35 cellular contexts compared by ENCODE assay signal in the genomic region with DNA sequence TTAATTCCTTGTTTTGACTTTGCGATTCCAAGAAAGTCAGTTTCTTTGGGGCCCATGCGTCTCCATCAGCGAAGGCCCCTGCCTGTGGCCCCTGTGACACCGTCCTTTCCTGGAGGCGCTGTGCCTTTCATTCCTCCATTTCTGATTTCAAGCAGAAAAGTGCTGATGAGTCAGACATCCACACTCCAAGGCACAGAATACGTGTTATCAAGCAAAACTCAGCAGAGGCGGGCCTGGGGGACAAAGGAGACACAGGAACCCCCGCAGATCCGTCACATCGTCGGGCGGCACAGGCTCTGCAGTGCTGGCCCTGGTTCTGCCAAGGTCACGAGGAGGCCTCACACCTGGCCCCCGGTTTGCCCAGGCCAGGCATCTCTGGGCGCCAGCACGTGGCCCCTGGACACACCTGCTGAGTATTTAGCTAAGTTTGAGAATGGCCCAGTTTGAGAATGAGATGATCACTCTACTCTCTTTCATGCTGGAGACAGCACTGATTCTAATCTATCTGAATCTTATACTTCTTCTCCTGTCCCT. TPM values are rescaled to one million over a fixed set of nuclear protein-coding genes. Genes with fewer than 3 reads are reported as not detected.
DNase-seq lines count a peak whose midpoint lies in the region; ATAC-seq, FAIRE-seq and TF ChIP-seq lines count a peak whose summit lies in the region.
"Had no signal": no experiment of that assay in that cellular context is flagged by ENCODE, and none has a peak within 500 bp of the region (broad histone marks: within the 10 kb centered on the region; RNA-seq: fewer than 3 reads in every experiment).

No MANE protein-coding gene starts in this region.

- no peak for ATAC-seq in natural killer cell
- no peak for ATAC-seq in GM21367 (IDR thresholded peaks at IDR 0.05; ENCODE audit: unreplicated experiment)
- ATAC-seq: effector memory CD8-positive, alpha-beta T cell; left ventricle myocardium superior had no signal

- H3K4me3 ChIP-seq in left ventricle myocardium inferior = peak overlapping the region; percentile 43
- H3K4me3 ChIP-seq in H1 (ENCODE audit: extremely low read depth in 1 of 4, insufficient read depth in 2 of 4, low read depth in 3 of 4, low read length in 4 of 4) = peak overlapping the region in 1 of 4 experiments; percentile 60; a peak in 1 of 8 replicates
- no peak overlapping the region for H3K4me3 ChIP-seq in MG63
- H3K4me3 ChIP-seq: HAP-1, SJSA1, skin epidermis had no signal

- H3K4ac ChIP-seq in H1 (replicated peaks; ENCODE audit: insufficient read length, low read depth, low read length) = no peak overlapping the region

- POLR2A ChIA-PET in H1 (lab: Charles Lee; ENCODE audit: partially characterized antibody) = interaction anchor here (1.4 to 1.8 kb wide), 2 partner anchors 10 to 11 kb away, joined by 5 read pairs; no protein-coding TSS in a partner anchor

- H3K18ac ChIP-seq in H1 (ENCODE audit: extremely low read depth, low read length) = no peak overlapping the region; the same call in 1 of the 2 replicates

- H4K20me1 ChIP-seq in H1 (replicated peaks in 1 of 2; ENCODE audit: control insufficient read depth in 1 of 2, insufficient read depth in 2 of 2, low read length in 2 of 2) = peaks cover 1 to 15% of the 10 kb centered on the region in 2 experiments

- H3K27ac Mint-ChIP-seq in natural killer cell (no peak overlapping the region), type B pancreatic cell (no peak overlapping the region)
- H3K27ac Mint-ChIP-seq: activated CD4-positive, alpha-beta memory T cell treated with anti-CD3 and anti-CD28 coated beads, Interleukin-2, amount 10 ng/mL, durations not matched to agents 7 days and 5 days; effector memory CD8-positive, alpha-beta T cell had no signal

- no peak overlapping the region for H2BK12ac ChIP-seq in H1 (ENCODE audit: low read depth, low read length)

- H3K23me2 ChIP-seq in H1 (ENCODE audit: low read depth, low read length) = peaks cover 10% of the 10 kb centered on the region; the same call in 1 of the 2 replicates

- H3K4me1 ChIP-seq in left ventricle myocardium inferior (peaks cover 20% of the 10 kb centered on the region), H1 (replicated peaks in 1 of 4; ENCODE audit: control insufficient read depth in 3 of 4, insufficient read depth in 4 of 4, low read length in 3 of 4) (peaks cover 9 to 31% (median 23%) of the 10 kb centered on the region in 4 experiments)
- H3K4me1 ChIP-seq: HAP-1, parathyroid adenoma, SJSA1 had no signal

- peaks cover 100% of the 10 kb centered on the region for H3K27me3 ChIP-seq in left ventricle myocardium inferior (ENCODE audit: low read depth)
- H3K27me3 ChIP-seq in H1 (replicated peaks in 1 of 4; ENCODE audit: control insufficient read depth in 3 of 4, extremely low read depth in 1 of 4, insufficient read depth in 3 of 4, low read length in 3 of 4) = peaks cover 52 to 75% (median 68%) of the 10 kb centered on the region in 4 experiments
- H3K27me3 ChIP-seq in MG63 = peaks cover 35% of the 10 kb centered on the region
- H3K27me3 ChIP-seq: SJSA1 had no signal

- no peaks in the 10 kb centered on the region for H3K36me3 ChIP-seq in left ventricle myocardium inferior
- peaks cover 0 to 2% (median 0%) of the 10 kb centered on the region in 4 experiments; a peak in 1 of 8 replicates for H3K36me3 ChIP-seq in H1 (ENCODE audit: control insufficient read depth in 2 of 4, insufficient read depth in 4 of 4, low read length in 3 of 4)
- no peaks in the 10 kb centered on the region for H3K36me3 ChIP-seq in MG63
- H3K36me3 ChIP-seq: HAP-1, SJSA1 had no signal

- H2AFZ ChIP-seq in H1 (ENCODE audit: low read length) = no peak overlapping the region
- H2AFZ ChIP-seq: parathyroid adenoma had no signal

- H4K8ac ChIP-seq in H1 (ENCODE audit: extremely low read depth, insufficient read depth, low read length) = no peak overlapping the region; the same call in 1 of the 2 replicates

- no peak overlapping the region for H2BK5ac ChIP-seq in H1 (ENCODE audit: low read depth, low read length)

- H3K23ac ChIP-seq in H1 (ENCODE audit: insufficient read length) = no peak overlapping the region

- no peak overlapping the region for H2BK120ac ChIP-seq in H1 (replicated peaks; ENCODE audit: low read depth, low read length)

- TF ChIP-seq RAD21 in H1 (IDR thresholded peaks at IDR 0.05 in 1 of 2, conservative IDR thresholded peaks at IDR 0.05 in 1 of 2; ENCODE audit: low read depth in 2 of 2, low read length in 2 of 2) = no peak

- H3K9me3 ChIP-seq in left ventricle myocardium inferior (replicated peaks) = no peaks in the 10 kb centered on the region
- H3K9me3 ChIP-seq in H1 (ENCODE audit: insufficient read depth in 2 of 2, low read depth in 1 of 2, low read length in 1 of 2) = no peaks in the 10 kb centered on the region
- no peaks in the 10 kb centered on the region for H3K9me3 ChIP-seq in MG63
- H3K9me3 ChIP-seq: HAP-1 had no signal

- no peak overlapping the region for H2AK5ac ChIP-seq in H1 (ENCODE audit: low read depth, low read length)

- no peak overlapping the region for H4K91ac ChIP-seq in H1 (replicated peaks; ENCODE audit: insufficient read length, low read length)

- H3K36me3 Mint-ChIP-seq in natural killer cell (no peaks in the 10 kb centered on the region), type B pancreatic cell (no peaks in the 10 kb centered on the region)
- H3K36me3 Mint-ChIP-seq: CD4-positive, CD25-positive, alpha-beta regulatory T cell had no signal

- H3K79me2 ChIP-seq in H1 (ENCODE audit: control insufficient read depth in 1 of 2, insufficient read depth in 2 of 2, low read length in 2 of 2) = no peaks in the 10 kb centered on the region
- H3K79me2 ChIP-seq: parathyroid adenoma had no signal

- 71% methylated on average over 16 of the region's 16 CpGs; no CpG with 5 or more reads in 1 of the 2 experiments for WGBS in H1 (ENCODE audit: extremely low coverage in 1 of 2, insufficient coverage in 1 of 2, insufficient read length in 1 of 2, insufficient replicate concordance in 2 of 2, low coverage in 1 of 2, low lambda C conversion rate in 2 of 2, missing lambda C conversion rate in 1 of 2), 2 experiments

- H2BK20ac ChIP-seq in H1 (ENCODE audit: low read length) = no peak overlapping the region

- no peak for TF ChIP-seq EP300 in H1 (IDR thresholded peaks at IDR 0.05; ENCODE audit: borderline replicate concordance in 1 of 2, low read depth in 2 of 2, low read length in 2 of 2)

- H3K4me2 ChIP-seq in H1 (ENCODE audit: insufficient read depth in 1 of 2, low read depth in 2 of 2, low read length in 2 of 2) = peak overlapping the region; percentile 38 to 78

- no peaks in the 10 kb centered on the region for H3K4me1 Mint-ChIP-seq in natural killer cell
- H3K4me1 Mint-ChIP-seq in type B pancreatic cell (ENCODE audit: unreplicated experiment) = peaks cover 4% of the 10 kb centered on the region

- no peak for TF ChIP-seq CTCF in left ventricle myocardium inferior (IDR thresholded peaks at IDR 0.05; ENCODE audit: borderline replicate concordance)
- no peak for TF ChIP-seq CTCF in H1 (IDR thresholded peaks at IDR 0.05; ENCODE audit: control extremely low read depth in 1 of 3, insufficient read depth in 1 of 3, low read depth in 1 of 3, low read length in 3 of 3)
- TF ChIP-seq CTCF in natural killer cell (IDR thresholded peaks at IDR 0.05) = no peak
- no peak for TF ChIP-seq CTCF in type B pancreatic cell (conservative IDR thresholded peaks at IDR 0.05)

- no peak overlapping the region for H4K5ac ChIP-seq in H1 (ENCODE audit: insufficient read length, low read depth, low read length)

- H3K79me1 ChIP-seq in H1 (ENCODE audit: low read depth, low read length) = no peaks in the 10 kb centered on the region

- no peaks in the 10 kb centered on the region for H3K9me3 Mint-ChIP-seq in natural killer cell
- H3K9me3 Mint-ChIP-seq in type B pancreatic cell = no peaks in the 10 kb centered on the region
- H3K9me3 Mint-ChIP-seq: activated CD4-positive, alpha-beta memory T cell treated with anti-CD3 and anti-CD28 coated beads, Interleukin-2, amount 10 ng/mL, durations not matched to agents 7 days and 5 days; effector memory CD8-positive, alpha-beta T cell had no signal

- no peak overlapping the region for H3K56ac ChIP-seq in H1 (replicated peaks; ENCODE audit: insufficient read length, low read depth, low read length)

- H3K9ac ChIP-seq in H1 (replicated peaks in 1 of 4; ENCODE audit: extremely low read depth in 1 of 4, low read depth in 3 of 4, low read length in 3 of 4) = no peak overlapping the region
- H3K9ac ChIP-seq: parathyroid adenoma had no signal

- no peak overlapping the region for H3K14ac ChIP-seq in H1 (ENCODE audit: insufficient read length)

- no peak overlapping the region for H2BK15ac ChIP-seq in H1 (ENCODE audit: low read length)

- peaks cover 53 to 67% of the 10 kb centered on the region in 2 donors for H3K27me3 Mint-ChIP-seq in natural killer cell (ENCODE audit: low read depth in 2 of 2)
- H3K27me3 Mint-ChIP-seq in type B pancreatic cell = peaks cover 87% of the 10 kb centered on the region

- DNase-seq in left ventricle myocardium inferior (no peak), cardiac septum (ENCODE audit: low spot score) (no peak), H1 (ENCODE audit: low read depth in 1 of 2, low spot score in 2 of 2) (peak in 1 of 2 experiments; percentile 47), natural killer cell (no peak), type B pancreatic cell (ENCODE audit: extremely low spot score, unreplicated experiment) (no peak), MG63 (no peak), substantia nigra (lab: John Stamatoyannopoulos, UW) (no peak)
- DNase-seq: activated CD4-positive, alpha-beta memory T cell treated with anti-CD3 and anti-CD28 coated beads, Interleukin-2, amount 10 ng/mL, durations not matched to agents 7 days and 5 days; activated CD4-positive, alpha-beta T cell treated with anti-CD3 and anti-CD28 coated beads for 1 hour; activated gamma-delta T cell; AML-193; CD4-positive, CD25-positive, alpha-beta regulatory T cell; central memory CD4-positive, alpha-beta T cell; effector memory CD8-positive, alpha-beta T cell; islet precursor cell; KBM-7; left ventricle myocardium superior; NCI-H1105; NCI-H187 treated with DMSO at 0.1 percent for 48 hours; NCI-H2171 treated with DMSO at 0.1 percent for 48 hours; NCI-H510A treated with DMSO at 0.1 percent for 48 hours; RPMI8226; stimulated activated naive CD4-positive, alpha-beta T cell treated with Interleukin-2 at 50 U/mL for 16 hours had no signal

- FAIRE-seq in H1 (lab: Jason Lieb, UNC) = no peak
- FAIRE-seq: D721Med, GM19239 had no signal

- CTCF ChIA-PET in H1 (lab: Charles Lee; ENCODE audit: partially characterized antibody) = interaction anchor here (0.7 to 1.3 kb wide), 3 partner anchors 10 to 97 kb away, joined by 3 read pairs; no protein-coding TSS in a partner anchor

- no peak for TF ChIP-seq POLR2A in H1 (IDR thresholded peaks at IDR 0.05; ENCODE audit: control extremely low read depth in 1 of 2, low read depth in 2 of 2, low read length in 2 of 2)

- H3K27ac ChIP-seq in left ventricle myocardium inferior (replicated peaks) (no peak overlapping the region), H1 (ENCODE audit: low read depth, low read length) (no peak overlapping the region), substantia nigra (ENCODE audit: low read depth, low read length, poor library complexity, severe bottlenecking) (no peak overlapping the region)
- H3K27ac ChIP-seq: parathyroid adenoma, SJSA1, skin epidermis had no signal

- intact Hi-C loops in left ventricle myocardium inferior (cut with micrococcal nuclease) = no loop called here
- intact Hi-C loops in cardiac septum (cut with DNase I) = no loop called here
- intact Hi-C loops in natural killer cell (cut with micrococcal nuclease) = no loop called here

- H3K4me3 Mint-ChIP-seq in natural killer cell = peak overlapping the region; percentile 17
- peak overlapping the region; percentile 34 for H3K4me3 Mint-ChIP-seq in type B pancreatic cell
- H3K4me3 Mint-ChIP-seq: activated CD4-positive, alpha-beta memory T cell treated with anti-CD3 and anti-CD28 coated beads, Interleukin-2, amount 10 ng/mL, durations not matched to agents 7 days and 5 days had no signal

RNA-seq across cellular contexts. Expression of gene SALL3, which starts 7.2 kb away (rescaled TPM):
- total RNA-seq in left ventricle myocardium inferior (0.36 TPM), cardiac septum (0.30 TPM), natural killer cell (not detected), type B pancreatic cell (ENCODE audit: low replicate concordance) (0.21 and 14.6 TPM in 2 replicates)
- 46.4 and 54.5 TPM in 2 replicates for total RNA-seq in H1 (2021; fragmentation: NEBNext Ultra II Directional; extraction: Animal tissue kit (Norgen Biotek cat#: 25700))
- polyA plus RNA-seq in H1 (2011; rRNA removed) = 10.5 and 24.5 TPM in 2 replicates
- polyA plus RNA-seq in H1 (2011; cell fraction: cytosol; rRNA removed) = 13.8 TPM
- polyA plus RNA-seq in H1 (2011; cell fraction: nucleus; rRNA removed) = 44.0 TPM
- 21.6 to 25.4 TPM (median 23.5 TPM) in 4 replicates for polyA plus RNA-seq in H1 (2012, experiment 1 of 2)
- polyA plus RNA-seq in H1 (2012, experiment 2 of 2) = 10.1 TPM
- 19.9 TPM for polyA plus RNA-seq in H1 (2013, experiment 1 of 2)
- polyA plus RNA-seq in H1 (2013, experiment 2 of 2) = 18.1 TPM
- polyA minus RNA-seq in H1 (2011; rRNA and poly(A)+ RNA removed) = 8.5 and 12.3 TPM in 2 replicates
- polyA minus RNA-seq in H1 (2011; cell fraction: cytosol; rRNA and poly(A)+ RNA removed) = 41.6 TPM
- 48.0 TPM for polyA minus RNA-seq in H1 (2011; cell fraction: nucleus; rRNA and poly(A)+ RNA removed)
- not detected in 2 replicates for total RNA-seq in MG63 (2014; rRNA removed; shearing (Covaris generic); ENCODE audit: low replicate concordance)
- total RNA-seq: A673; activated CD4-positive, alpha-beta memory T cell treated with anti-CD3 and anti-CD28 coated beads, Interleukin-2, amount 10 ng/mL, durations not matched to agents 7 days and 5 days; CD4-positive, CD25-positive, alpha-beta regulatory T cell; left ventricle myocardium superior; MCF 10A; OCI-LY7; T-helper 1 cell treated with Interleukin-12 subunit alpha and Interleukin-12 subunit beta and Interleukin-4 antibody, amounts not matched to agents 30 ng/mL and 1 ng/mL, for 36 hours had no signal
- polyA plus RNA-seq: CD4-positive, CD25-positive, alpha-beta regulatory T cell; esophagus had no signal
